Comparison of ENCODE assay signal across 29 cellular contexts in genomic region chr13:24080134-24080533, GRCh38.
"Had no signal": no experiment of that assay in that cellular context is flagged by ENCODE, and none has a peak within 500 bp of the region (broad histone marks: within the 10 kb centered on the region; RNA-seq: fewer than 3 reads in every experiment).

No MANE protein-coding gene starts in this region.

- H3K4me1 ChIP-seq: parathyroid adenoma, psoas muscle, thyroid gland, uterus had no signal

- H3K27me3 ChIP-seq: left lung, neutrophil, stomach, testis, thyroid gland, uterus had no signal

- H3K4me1 Mint-ChIP-seq: immature natural killer cell, mesothelial cell of epicardium, naive B cell had no signal

- H2AFZ ChIP-seq: parathyroid adenoma had no signal

- H3K4me3 Mint-ChIP-seq: immature natural killer cell; mesothelial cell of epicardium; naive B cell; natural killer cell; nephron progenitor cell; stimulated activated naive B cell treated with anti-CD40 and anti-IgM and Interleukin-4, amounts not matched to agents 10 μg/mL and 1 μg/mL and 100 μg/mL, for 72 hours had no signal

- ATAC-seq: left colon; left lung; natural killer cell; psoas muscle; right cardiac atrium; sciatic nerve; stimulated activated naive B cell treated with anti-CD40 and anti-IgM and Interleukin-4, amounts not matched to agents 10 μg/mL and 1 μg/mL and 100 μg/mL, for 72 hours; stimulated activated naive CD8-positive, alpha-beta T cell treated with anti-CD3 and anti-CD28 coated beads, Interleukin-15, Interleukin-2, amounts not matched to agents 100 U/mL and 50 U/mL, for 24 hours had no signal

- H3K9me3 ChIP-seq: left lung, neutrophil, psoas muscle, stomach, testis, thyroid gland, uterus had no signal

- H3K9me3 Mint-ChIP-seq: immature natural killer cell; mesothelial cell of epicardium; naive B cell; natural killer cell; nephron progenitor cell; stimulated activated naive B cell treated with anti-CD40 and anti-IgM and Interleukin-4, amounts not matched to agents 10 μg/mL and 1 μg/mL and 100 μg/mL, for 72 hours had no signal

- H3K36me3 ChIP-seq: left lung, neutrophil, stomach, thyroid gland, uterus had no signal

- H3K27ac ChIP-seq: left lung, neutrophil, parathyroid adenoma, psoas muscle, skin epidermis, stomach, testis, thyroid gland, uterus had no signal

- H3K79me2 ChIP-seq: parathyroid adenoma had no signal

- H3K36me3 Mint-ChIP-seq: immature natural killer cell; mesothelial cell of epicardium; naive B cell; natural killer cell; stimulated activated naive B cell treated with anti-CD40 and anti-IgM and Interleukin-4, amounts not matched to agents 10 μg/mL and 1 μg/mL and 100 μg/mL, for 72 hours had no signal

- DNase-seq: hypothalamus; immature natural killer cell; kidney; left colon; left lung; mesendoderm; naive B cell; natural killer cell; nephron progenitor cell; occipital lobe; psoas muscle; right cardiac atrium; stimulated activated CD4-positive, alpha-beta T cell treated with anti-CD3 and anti-CD28 coated beads, Interleukin-12 subunit alpha, Interleukin-12 subunit beta, amount 100 ng/mL, for 4 hours; stimulated activated CD4-positive, alpha-beta T cell treated with anti-CD3 and anti-CD28 coated beads, Interleukin-15, amount 100 ng/mL, for 24 hours; stimulated activated CD4-positive, alpha-beta T cell treated with anti-CD3 and anti-CD28 coated beads, Interleukin-2, amount 100 ng/mL, for 24 hours; stimulated activated CD4-positive, alpha-beta T cell treated with anti-CD3 and anti-CD28 coated beads, Interleukin-4, amount 100 ng/mL, for 1 hour; stimulated activated naive B cell treated with anti-CD40 and anti-IgM and Interleukin-4, amounts not matched to agents 10 μg/mL and 1 μg/mL and 100 μg/mL, for 72 hours; stimulated activated naive CD8-positive, alpha-beta T cell treated with anti-CD3 and anti-CD28 coated beads, Interleukin-15, Interleukin-2, amounts not matched to agents 100 U/mL and 50 U/mL, for 24 hours; stomach; testis; thyroid gland; trophoblast cell; uterus had no signal

- H3K27ac Mint-ChIP-seq: immature natural killer cell; mesothelial cell of epicardium; naive B cell; natural killer cell; nephron progenitor cell; stimulated activated naive B cell treated with anti-CD40 and anti-IgM and Interleukin-4, amounts not matched to agents 10 μg/mL and 1 μg/mL and 100 μg/mL, for 72 hours had no signal

- H3K4me3 ChIP-seq: left lung, lung, psoas muscle, skin epidermis, stomach, testis, thyroid gland, uterus had no signal

- H3K9ac ChIP-seq: parathyroid adenoma had no signal
